Comparison of ENCODE assay signal across 7 cellular contexts in genomic region chr22:26357281-26357680, GRCh38.
"Had no signal": no experiment of that assay in that cellular context is flagged by ENCODE, and none has a peak within 500 bp of the region (broad histone marks: within the 10 kb centered on the region; RNA-seq: fewer than 3 reads in every experiment).

No MANE protein-coding gene starts in this region.

- H3K9ac ChIP-seq: GM23248 had no signal

- H3K9me3 ChIP-seq: HAP-1 had no signal

- H2AFZ ChIP-seq: GM23248 had no signal

- H3K9me3 Mint-ChIP-seq: HFFc6 had no signal

- H3K27ac ChIP-seq: GM23248, HL-60 had no signal

- H3K4me3 ChIP-seq: GM23248, HAP-1 had no signal

- DNase-seq: GOT3, H7 had no signal

- H3K4me3 Mint-ChIP-seq: HFFc6 had no signal

- H3K27ac Mint-ChIP-seq: HFFc6 had no signal

- ATAC-seq: HCT116 had no signal

- H3K36me3 ChIP-seq: HAP-1 had no signal
